Comparison of ENCODE assay signal across 33 cellular contexts in the genomic region with DNA sequence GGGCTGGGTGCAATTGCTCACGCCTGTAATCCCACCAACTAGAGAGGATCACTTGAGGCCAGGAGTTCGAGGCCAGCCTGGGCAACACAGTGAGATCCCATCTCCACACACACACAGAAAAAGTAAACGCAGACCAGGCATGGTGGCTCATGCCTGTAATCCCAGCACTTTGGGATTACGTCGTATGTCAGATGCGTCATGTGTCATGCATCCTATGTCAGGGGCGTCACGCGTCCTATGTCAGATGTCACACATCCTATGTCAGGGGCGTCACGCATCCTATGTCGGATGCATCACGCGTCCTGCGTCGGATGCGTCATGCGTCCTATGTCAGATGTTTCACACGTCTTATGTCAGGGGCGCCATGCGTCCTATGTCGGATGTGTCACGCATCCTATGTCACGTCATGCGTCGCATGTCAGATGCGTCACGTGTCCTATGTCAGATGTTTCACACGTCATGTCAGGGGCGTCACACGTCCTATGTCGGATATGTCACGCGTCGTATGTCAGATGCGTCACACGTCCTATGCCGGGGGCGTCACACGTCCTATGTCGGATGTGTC. TPM values are rescaled to one million over a fixed set of nuclear protein-coding genes. Genes with fewer than 3 reads are reported as not detected.
"Had no signal": no experiment of that assay in that cellular context is flagged by ENCODE, and none has a peak within 500 bp of the region (broad histone marks: within the 10 kb centered on the region; RNA-seq: fewer than 3 reads in every experiment).

No MANE protein-coding gene starts in this region.

- DNase-seq: activated CD4-positive, alpha-beta T cell treated with anti-CD3 and anti-CD28 coated beads for 4 hours; activated CD4-positive, alpha-beta T cell treated with anti-CD3 and anti-CD28 coated beads, Interleukin-2, amount 50 U/mL, for 4 hours; activated CD4-positive, CD25-positive, alpha-beta regulatory T cell; activated effector memory CD4-positive, alpha-beta T cell treated with anti-CD3 and anti-CD28 coated beads, Interleukin-2, amount 50 U/mL, for 16 hours; activated naive CD4-positive, alpha-beta T cell treated with anti-CD3 and anti-CD28 coated beads for 36 hours; activated naive CD8-positive, alpha-beta T cell treated with anti-CD3 and anti-CD28 coated beads for 36 hours; activated T-cell treated with anti-CD3 and anti-CD28 coated beads, Interleukin-2, amount 50 U/mL, for 1 hour; amniotic stem cell; brain microvascular endothelial cell; caudate nucleus; endodermal cell; foreskin fibroblast; heart left ventricle; hypothalamus; immature natural killer cell; kidney; midbrain; naive thymus-derived CD8-positive, alpha-beta T cell; retina; sigmoid colon; small intestine; stimulated activated CD4-positive, alpha-beta T cell treated with anti-CD3 and anti-CD28 coated beads, Interleukin-1b, Interleukin-23, amount 100 ng/mL, for 48 hours; stimulated activated CD4-positive, alpha-beta T cell treated with anti-CD3 and anti-CD28 coated beads, Interleukin-4, amount 100 ng/mL, for 4 hours; stimulated activated CD8-positive, alpha-beta memory T cell treated with anti-CD3 and anti-CD28 coated beads, Interleukin-4, amount 100 ng/mL, for 48 hours; stimulated activated naive CD8-positive, alpha-beta T cell treated with anti-CD3 and anti-CD28 coated beads, Interleukin-15, amount 100 ng/mL, for 72 hours; T-helper 1 cell; tibial artery had no signal

- H3K27me3 ChIP-seq: brain microvascular endothelial cell, heart left ventricle, sigmoid colon, tibial artery had no signal

- H3K36me3 ChIP-seq: brain microvascular endothelial cell, heart left ventricle, sigmoid colon, tibial artery had no signal

- FAIRE-seq: astrocyte, kidney, small intestine had no signal

- H3K27ac ChIP-seq: brain microvascular endothelial cell, heart left ventricle, sigmoid colon, tibial artery had no signal

- H3K4me1 ChIP-seq: heart left ventricle, sigmoid colon, tibial artery had no signal

- H3K4me3 ChIP-seq: heart left ventricle, sigmoid colon, tibial artery had no signal

- H3K9me3 ChIP-seq: heart left ventricle, sigmoid colon, tibial artery had no signal

- ATAC-seq: esophagus mucosa; heart left ventricle; naive thymus-derived CD8-positive, alpha-beta T cell; stimulated activated memory B cell treated with anti-CD40 and anti-IgM and Interleukin-4, amounts not matched to agents 10 μg/mL and 1 μg/mL and 100 μg/mL, for 72 hours; stimulated activated naive CD8-positive, alpha-beta T cell treated with anti-CD3 and anti-CD28 coated beads, Interleukin-15, amount 100 ng/mL, for 72 hours had no signal

RNA-seq across cellular contexts. Expression of a gene that starts 1.5 kb away (rescaled TPM):
- total RNA-seq: activated naive CD4-positive, alpha-beta T cell treated with anti-CD3 and anti-CD28 coated beads for 36 hours; activated naive CD8-positive, alpha-beta T cell treated with anti-CD3 and anti-CD28 coated beads for 36 hours; activated T-helper 1 cell treated with anti-CD3 and anti-CD28 coated beads, Interleukin-12 subunit alpha, Interleukin-12 subunit beta, Interleukin-2, Interleukin-4 antibody, amounts not matched to agents 30 ng/mL and 10 ng/mL and 1 ng/mL, durations not matched to agents 14 hours and 24 hours and 36 hours; astrocyte; chondrocyte; endodermal cell; esophagus mucosa; kidney; naive thymus-derived CD8-positive, alpha-beta T cell; ureter had no signal
- polyA plus RNA-seq: immature natural killer cell; naive thymus-derived CD8-positive, alpha-beta T cell had no signal
